Comparison of ENCODE assay signal across 8 cellular contexts in the genomic region with DNA sequence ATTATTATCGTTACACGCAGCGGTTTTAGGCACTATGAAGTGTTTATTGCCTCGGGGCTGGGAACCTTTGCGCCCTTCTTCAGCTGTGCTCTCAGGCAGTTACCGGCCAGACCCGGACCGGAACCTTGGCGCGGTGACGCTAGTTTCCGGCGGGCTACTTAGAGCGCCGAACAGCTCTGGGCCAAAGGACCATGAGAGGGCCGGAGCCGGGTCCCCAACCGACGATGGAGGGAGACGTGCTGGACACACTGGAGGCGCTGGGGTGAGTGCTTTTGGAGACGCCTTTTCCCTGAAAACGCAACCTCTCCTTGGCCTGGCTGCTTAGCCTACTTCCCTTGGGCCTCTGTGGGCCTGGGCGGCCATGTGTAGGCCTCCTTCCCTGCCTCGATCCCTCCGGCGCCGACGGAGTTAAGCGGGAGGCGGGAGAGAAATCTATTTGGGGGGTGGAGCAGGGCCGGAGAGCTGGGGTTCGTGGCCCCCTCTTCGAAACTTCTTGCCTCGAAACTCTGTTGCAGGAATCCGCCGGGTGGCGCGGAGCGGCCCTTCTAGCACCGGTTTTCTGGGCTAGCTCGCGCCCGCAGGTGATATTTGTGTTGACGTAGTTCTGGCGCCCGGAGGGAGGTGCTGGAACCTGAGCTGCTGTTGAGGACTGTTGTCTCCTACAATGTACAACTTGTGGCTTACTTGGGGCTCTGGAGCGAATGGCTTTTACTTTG. TPM values are rescaled to one million over a fixed set of nuclear protein-coding genes. Genes with fewer than 3 reads are reported as not detected.
DNase-seq lines count a peak whose midpoint lies in the region; ATAC-seq and TF ChIP-seq lines count a peak whose summit lies in the region.

Gene FAM98B, plus strand, starts transcription at position 157 of the 716 bp plus-strand sequence. Its CDS starts 35 bp downstream, at position 192.

- ATAC-seq in HG02623 (IDR thresholded peaks at IDR 0.05; ENCODE audit: unreplicated experiment): peak; percentile 89

- H3K36me3 ChIP-seq in adipocyte (ENCODE audit: control insufficient read depth, insufficient read depth, low read length, severe bottlenecking) (no peaks in the 10 kb centered on the region), transverse colon (no peaks in the 10 kb centered on the region)

- no peak for TF ChIP-seq EP300 in transverse colon (IDR thresholded peaks at IDR 0.05; ENCODE audit: low read depth)

- peak; percentile 21 for TF ChIP-seq CTCF in GM12873 (IDR thresholded peaks at IDR 0.05; ENCODE audit: insufficient read depth, low read depth, low read length, missing control alignments)
- peak in 2 of 5 experiments; percentile 5 to 14 for TF ChIP-seq CTCF in transverse colon (IDR thresholded peaks at IDR 0.05)

- H3K27me3 ChIP-seq in adipocyte (replicated peaks; ENCODE audit: control insufficient read depth, insufficient read depth, low read length) (no peaks in the 10 kb centered on the region), transverse colon (no peaks in the 10 kb centered on the region)

- H3K4me1 ChIP-seq in adipocyte (ENCODE audit: control insufficient read depth, insufficient read depth, low read length): peaks cover 10% of the 10 kb centered on the region
- peaks cover 11 to 16% (median 15%) of the 10 kb centered on the region in 4 donors for H3K4me1 ChIP-seq in transverse colon

- peak within 1 kb of the TSS; percentile 97 for H3K9ac ChIP-seq in adipocyte (ENCODE audit: low read length)

- H3K9me3 ChIP-seq in adipocyte (ENCODE audit: control insufficient read depth, low read length): no peaks in the 10 kb centered on the region
- H3K9me3 ChIP-seq in transverse colon: no peaks in the 10 kb centered on the region

- WGBS in transverse colon (ENCODE audit: low coverage in 1 of 2), 2 donors: 0 to 1% methylated on average over 2 to 48 of the region's 48 CpGs

- H3K4me3 ChIP-seq in adipocyte (ENCODE audit: low read length) (peak within 1 kb of the TSS; percentile 89), transverse colon (peak within 1 kb of the TSS; percentile 74 to 92 (median 83))

- peak; percentile 46 for TF ChIP-seq POLR2A in transverse colon (IDR thresholded peaks at IDR 0.05)

- in situ Hi-C loops in transverse colon (cut with MboI; ENCODE audit: low pct_ligation_motif_present in 1 of 4, low pct_unique_long_range_greater_than_20kb in 1 of 4, low sequenced_read_pairs in 3 of 4): loop anchor here in 1 of 4 donors (25.0 kb wide), 1 partner anchor 233 kb away; no protein-coding TSS in a partner anchor

- DNase-seq in NCI-H1105 (lab: John Stamatoyannopoulos, UW) (peak; percentile 56), T follicular helper cell (ENCODE audit: low read depth) (peak; percentile 70), adipocyte (ENCODE audit: low read depth) (peak; percentile 95), cardiac septum (ENCODE audit: low spot score) (peak; percentile 93), pons (ENCODE audit: low spot score) (peak; percentile 81), transverse colon (peak; percentile 92)

- H3K27ac ChIP-seq in transverse colon: peak within 1 kb of the TSS; percentile 93 to 94 (median 93)

- intact Hi-C loops in cardiac septum (cut with DNase I): loop anchor here (10.0 kb wide), 1 partner anchor 1331 kb away; the partner anchor contains the start of gene FSIP1
- intact Hi-C loops in transverse colon (cut with DNase I; ENCODE audit: low total_unique reads): no loop called here

RNA-seq across cellular contexts. Expression of gene FAM98B, which starts in this region (rescaled TPM):
- total RNA-seq in cardiac septum (25.6 TPM), transverse colon (10 to 100 TPM in 1 of 4 donors, 1 to 10 TPM in 3; 5.2 to 12.2 (median 7.6) TPM)

Comparison
In these comparisons a context has a peak if more than half of its experiments do, and no peak if none do; other contexts are left out.
1. Peak in every context shown above with its lines: DNase-seq, ATAC-seq, H3K4me3 ChIP-seq and H3K27ac ChIP-seq.